8 cellular contexts compared by ENCODE assay signal in genomic region chr13:26254583-26255102, GRCh38. TPM values are rescaled to one million over a fixed set of nuclear protein-coding genes. Genes with fewer than 3 reads are reported as not detected.
A peak's percentile ranks its signal among the peaks of the same experiment; 100 is the strongest.
DNase-seq lines count a peak whose midpoint lies in the region; ATAC-seq and TF ChIP-seq lines count a peak whose summit lies in the region.

No MANE protein-coding gene starts in this region.

- CTCF ChIA-PET in CD8-positive, alpha-beta memory T cell (lab: Charles Lee) = interaction anchor here (0.6 to 1.2 kb wide), 2 partner anchors 228 to 444 kb away, joined by 3 to 4 read pairs; no protein-coding TSS in a partner anchor
- CTCF ChIA-PET in RWPE1 (lab: Yijun Ruan, JAX) = interaction anchor here (0.6 to 1.1 kb wide), 3 partner anchors 14 to 630 kb away, joined by 3 to 5 read pairs (median 4); no protein-coding TSS in a partner anchor

- peak overlapping the region; percentile 76 for H3K4me3 ChIP-seq in CD8-positive, alpha-beta memory T cell (ENCODE audit: low read length)
- peak overlapping the region; percentile 77 for H3K4me3 ChIP-seq in parathyroid adenoma (ENCODE audit: low read depth, low read length)

- intact Hi-C loops in Right ventricle myocardium superior (cut with DNase I) = no loop called here

- POLR2A ChIA-PET in CD8-positive, alpha-beta memory T cell (lab: Charles Lee) = interaction anchor here (0.5 to 1.0 kb wide), 3 partner anchors 56 to 1195 kb away, joined by 3 read pairs; no protein-coding TSS in a partner anchor
- POLR2A ChIA-PET in RWPE1 (lab: Yijun Ruan, JAX; ENCODE audit: low non-redundant PET) = interaction anchor here (0.7 kb wide), 1 partner anchor 175 kb away, joined by 3 read pairs; no protein-coding TSS in a partner anchor

- no peaks in the 10 kb centered on the region for H3K27me3 ChIP-seq in CD8-positive, alpha-beta memory T cell (ENCODE audit: insufficient read depth, low read length, poor library complexity, severe bottlenecking)
- no peaks in the 10 kb centered on the region for H3K27me3 ChIP-seq in parathyroid adenoma (ENCODE audit: control insufficient read depth, insufficient read depth, low read length)

- H3K9me3 Mint-ChIP-seq in CD8-positive, alpha-beta memory T cell = no peaks in the 10 kb centered on the region
- no peaks in the 10 kb centered on the region for H3K9me3 Mint-ChIP-seq in activated naive CD4-positive, alpha-beta T cell treated with anti-CD3 and anti-CD28 coated beads, Interleukin-2, amount 50 U/mL, for 24 hours

- peak overlapping the region; percentile 83 for H2AFZ ChIP-seq in parathyroid adenoma

- H3K4me1 Mint-ChIP-seq in CD8-positive, alpha-beta memory T cell = peaks cover 33 to 55% (median 54%) of the 10 kb centered on the region in 3 donors
- H3K4me1 Mint-ChIP-seq in activated naive CD4-positive, alpha-beta T cell treated with anti-CD3 and anti-CD28 coated beads, Interleukin-2, amount 50 U/mL, for 24 hours = peaks cover 45% of the 10 kb centered on the region

- peak overlapping the region; percentile 76 for H3K4me2 ChIP-seq in parathyroid adenoma (ENCODE audit: low read length)

- no peak overlapping the region for H3K9ac ChIP-seq in parathyroid adenoma

- H3K4me1 ChIP-seq in CD8-positive, alpha-beta memory T cell (ENCODE audit: insufficient read depth, low read length) = peaks cover 19% of the 10 kb centered on the region
- no peaks in the 10 kb centered on the region for H3K4me1 ChIP-seq in parathyroid adenoma

- H3K27me3 Mint-ChIP-seq in CD8-positive, alpha-beta memory T cell = peaks cover 0 to 4% of the 10 kb centered on the region in 2 donors
- no peaks in the 10 kb centered on the region for H3K27me3 Mint-ChIP-seq in activated naive CD4-positive, alpha-beta T cell treated with anti-CD3 and anti-CD28 coated beads, Interleukin-2, amount 50 U/mL, for 24 hours

- peak; percentile 42 for ATAC-seq in GM19452 (IDR thresholded peaks at IDR 0.05; ENCODE audit: unreplicated experiment)
- peak; percentile 23 for ATAC-seq in HG03520 (IDR thresholded peaks at IDR 0.05; ENCODE audit: unreplicated experiment)
- peak; percentile 66 for ATAC-seq in Right ventricle myocardium superior (ENCODE audit: poor library complexity)

- H3K79me2 ChIP-seq in parathyroid adenoma = peaks cover 7% of the 10 kb centered on the region

- TF ChIP-seq CTCF in RWPE1 (conservative IDR thresholded peaks at IDR 0.05; ENCODE audit: low read depth) (no peak), parathyroid adenoma (IDR thresholded peaks at IDR 0.05) (no peak)

- no peaks in the 10 kb centered on the region for H3K9me3 ChIP-seq in CD8-positive, alpha-beta memory T cell (ENCODE audit: low read length)
- H3K9me3 ChIP-seq in parathyroid adenoma (ENCODE audit: control insufficient read depth, low read length) = no peaks in the 10 kb centered on the region

- H3K27ac ChIP-seq in CD8-positive, alpha-beta memory T cell (ENCODE audit: low read depth, low read length) = peak overlapping the region; percentile 53
- H3K27ac ChIP-seq in RWPE1 (peak overlapping the region; percentile 92), parathyroid adenoma (peak overlapping the region; percentile 92)

- H3K27ac Mint-ChIP-seq in CD8-positive, alpha-beta memory T cell = peak overlapping the region; percentile 53 to 89 (median 83)
- peak overlapping the region; percentile 66 for H3K27ac Mint-ChIP-seq in activated naive CD4-positive, alpha-beta T cell treated with anti-CD3 and anti-CD28 coated beads, Interleukin-2, amount 50 U/mL, for 24 hours

- DNase-seq in CD8-positive, alpha-beta memory T cell = peak; percentile 47 to 77 (median 65)
- DNase-seq in RWPE1 (ENCODE audit: low spot score) = peak; percentile 36
- peak; percentile 66 for DNase-seq in Right ventricle myocardium superior
- peak; percentile 62 for DNase-seq in ureter (ENCODE audit: low spot score)

- H3K36me3 Mint-ChIP-seq in CD8-positive, alpha-beta memory T cell = peaks cover 0 to 6% (median 0%) of the 10 kb centered on the region in 3 donors
- H3K36me3 Mint-ChIP-seq in activated naive CD4-positive, alpha-beta T cell treated with anti-CD3 and anti-CD28 coated beads, Interleukin-2, amount 50 U/mL, for 24 hours = no peaks in the 10 kb centered on the region

- no peaks in the 10 kb centered on the region for H3K36me3 ChIP-seq in CD8-positive, alpha-beta memory T cell (ENCODE audit: insufficient read depth, low read length)
- no peaks in the 10 kb centered on the region for H3K36me3 ChIP-seq in parathyroid adenoma (ENCODE audit: control insufficient read depth, insufficient read depth, low read length)

- peak overlapping the region; percentile 82 to 97 (median 90) for H3K4me3 Mint-ChIP-seq in CD8-positive, alpha-beta memory T cell
- peak overlapping the region; percentile 87 for H3K4me3 Mint-ChIP-seq in activated naive CD4-positive, alpha-beta T cell treated with anti-CD3 and anti-CD28 coated beads, Interleukin-2, amount 50 U/mL, for 24 hours

RNA-seq across cellular contexts. Expression of gene CDK8, which starts 0.7 kb away (rescaled TPM):
- 10 to 100 TPM; 27.9 to 28.0 TPM for total RNA-seq in CD8-positive, alpha-beta memory T cell
- 4.8 TPM for polyA plus RNA-seq in CD8-positive, alpha-beta memory T cell
- total RNA-seq in Right ventricle myocardium superior (9.7 TPM), ureter (18.0 TPM)

RNA-seq across cellular contexts. Expression of gene RNF6, which starts 32.5 kb away (rescaled TPM):
- 10 to 100 TPM; 64.6 to 65.0 TPM for total RNA-seq in CD8-positive, alpha-beta memory T cell
- 44.7 TPM for polyA plus RNA-seq in CD8-positive, alpha-beta memory T cell
- 18.3 TPM for total RNA-seq in Right ventricle myocardium superior
- 33.8 TPM for total RNA-seq in ureter

Comparison
In these comparisons a context has a peak if more than half of its experiments do, and no peak if none do; other contexts are left out.
1. Peak in every context shown above with its lines: DNase-seq, ATAC-seq, H3K4me3 ChIP-seq and H3K27ac ChIP-seq.